28 cellular contexts compared by ENCODE assay signal in genomic region chr17:9907883-9908648, GRCh38. TPM values are rescaled to one million over a fixed set of nuclear protein-coding genes. Genes with fewer than 3 reads are reported as not detected.
A peak's percentile ranks its signal among the peaks of the same experiment; 100 is the strongest.
DNase-seq lines count a peak whose midpoint lies in the region; ATAC-seq and FAIRE-seq lines count a peak whose summit lies in the region.
"Had no signal": no experiment of that assay in that cellular context is flagged by ENCODE, and none has a peak within 500 bp of the region (broad histone marks: within the 10 kb centered on the region; RNA-seq: fewer than 3 reads in every experiment).

No MANE protein-coding gene starts in this region.

- H4K8ac ChIP-seq in mesenchymal stem cell (ENCODE audit: low read length): peak overlapping the region; percentile 7

- no peak for ATAC-seq in GM21423 (IDR thresholded peaks at IDR 0.05; ENCODE audit: unreplicated experiment)
- ATAC-seq: activated CD8-positive, alpha-beta memory T cell treated with anti-CD3 and anti-CD28 coated beads, Interleukin-2, amount 10 ng/mL, durations not matched to agents 7 days and 5 days; HCT116; left lung had no signal

- H2AFZ ChIP-seq in mesenchymal stem cell (ENCODE audit: low read depth, low read length): peak overlapping the region; percentile 18

- H3K36me3 ChIP-seq in mesenchymal stem cell (ENCODE audit: control insufficient read depth in 1 of 2, insufficient read depth in 2 of 2, low read depth in 1 of 2, low read length in 2 of 2): peaks cover 6 to 7% of the 10 kb centered on the region in 2 experiments
- H3K36me3 ChIP-seq: cardiac muscle cell, heart left ventricle, left lung, SJSA1 had no signal

- H3K9me3 ChIP-seq in mesenchymal stem cell (ENCODE audit: control insufficient read depth, low read length): no peaks in the 10 kb centered on the region
- H3K9me3 ChIP-seq: heart left ventricle, left lung, SJSA1 had no signal

- no peak overlapping the region for H3K4me2 ChIP-seq in mesenchymal stem cell (ENCODE audit: low read length, poor library complexity, severe bottlenecking)

- H3K9ac ChIP-seq in mesenchymal stem cell (ENCODE audit: low read length): no peak overlapping the region

- no peaks in the 10 kb centered on the region for H3K27me3 Mint-ChIP-seq in activated CD4-positive, alpha-beta T cell treated with anti-CD3 and anti-CD28 coated beads, Interleukin-2, amount 10 ng/mL, durations not matched to agents 24 days and 14 days
- H3K27me3 Mint-ChIP-seq: activated CD4-positive, alpha-beta T cell treated with anti-CD3 and anti-CD28 coated beads, Interleukin-2, amount 10 ng/mL, durations not matched to agents 7 days and 5 days; activated CD8-positive, alpha-beta memory T cell treated with anti-CD3 and anti-CD28 coated beads, Interleukin-2, amount 10 ng/mL, durations not matched to agents 7 days and 5 days had no signal

- H3K27me3 ChIP-seq in mesenchymal stem cell (ENCODE audit: control insufficient read depth in 1 of 2, insufficient read depth in 1 of 2, low read length in 2 of 2): peaks cover 0 to 9% of the 10 kb centered on the region in 2 experiments
- H3K27me3 ChIP-seq: cardiac muscle cell, heart left ventricle, SJSA1 had no signal

- H2BK120ac ChIP-seq in mesenchymal stem cell (ENCODE audit: low read depth, low read length): no peak overlapping the region

- H3K4me3 ChIP-seq in mesenchymal stem cell (ENCODE audit: insufficient read depth in 1 of 2, low read depth in 1 of 2, low read length in 2 of 2): no peak overlapping the region
- H3K4me3 ChIP-seq: cardiac muscle cell, heart left ventricle, left lung, SJSA1 had no signal

- H3K14ac ChIP-seq in mesenchymal stem cell (ENCODE audit: low read length in 2 of 2): peak overlapping the region in 1 of 2 experiments; percentile 50

- H4K91ac ChIP-seq in mesenchymal stem cell (ENCODE audit: low read length): peak overlapping the region; percentile 45

- H3K18ac ChIP-seq in mesenchymal stem cell (ENCODE audit: low read depth in 1 of 2, low read length in 2 of 2): peak overlapping the region; percentile 25 to 61

- H3K4ac ChIP-seq in mesenchymal stem cell (ENCODE audit: low read depth in 1 of 2, low read length in 2 of 2): peak overlapping the region; percentile 36 to 90

- 37% methylated on average over 11 of the region's 12 CpGs for WGBS in mesenchymal stem cell

- peak overlapping the region; percentile 2 to 94 for H2BK12ac ChIP-seq in mesenchymal stem cell (ENCODE audit: low read length in 2 of 2)

- H3K23ac ChIP-seq in mesenchymal stem cell (ENCODE audit: low read length in 2 of 2): no peak overlapping the region

- DNase-seq in NCI-H82 (lab: John Stamatoyannopoulos, UW) (peak; percentile 53), NCI-H82 treated with DMSO at 0.1 percent for 48 hours (lab: John Stamatoyannopoulos, UW; ENCODE audit: unreplicated experiment) (no peak), T1000 (lab: John Stamatoyannopoulos, UW) (peak; percentile 5), mesenchymal stem cell (peak; percentile 82), smooth muscle cell of the brain vasculature (ENCODE audit: low read depth, low spot score) (peak; percentile 41), HTR-8/SVneo (ENCODE audit: insufficient read length, low spot score) (no peak)
- no peak for DNase-seq in activated CD4-positive, alpha-beta T cell treated with anti-CD3 and anti-CD28 coated beads, Interleukin-2, amount 10 ng/mL, durations not matched to agents 24 days and 14 days
- DNase-seq: activated CD4-positive, alpha-beta T cell treated with anti-CD3 and anti-CD28 coated beads, Interleukin-2, amount 10 ng/mL, durations not matched to agents 7 days and 5 days; activated CD8-positive, alpha-beta memory T cell treated with anti-CD3 and anti-CD28 coated beads, Interleukin-2, amount 10 ng/mL, durations not matched to agents 7 days and 5 days; activated naive CD4-positive, alpha-beta T cell treated with anti-CD3 and anti-CD28 coated beads, Interleukin-2, amount 50 U/mL, for 16 hours; dermis blood vessel endothelial cell; heart left ventricle; KG1; left lung; NCI-H1694; NCI-H226; stimulated activated CD4-positive, alpha-beta T cell treated with anti-CD3 and anti-CD28 coated beads, Interleukin-12 subunit alpha, Interleukin-12 subunit beta, amount 100 ng/mL, for 4 hours; stimulated activated CD4-positive, alpha-beta T cell treated with anti-CD3 and anti-CD28 coated beads, Interleukin-4, amount 100 ng/mL, for 4 hours had no signal

- no peaks in the 10 kb centered on the region for H3K36me3 Mint-ChIP-seq in activated CD4-positive, alpha-beta T cell treated with anti-CD3 and anti-CD28 coated beads, Interleukin-2, amount 10 ng/mL, durations not matched to agents 24 days and 14 days (ENCODE audit: low read depth)
- H3K36me3 Mint-ChIP-seq: activated CD8-positive, alpha-beta memory T cell treated with anti-CD3 and anti-CD28 coated beads, Interleukin-2, amount 10 ng/mL, durations not matched to agents 7 days and 5 days had no signal

- H2BK5ac ChIP-seq in mesenchymal stem cell (ENCODE audit: low read depth, low read length, poor library complexity, severe bottlenecking): no peak overlapping the region

- no peak overlapping the region for H3K27ac Mint-ChIP-seq in activated CD4-positive, alpha-beta T cell treated with anti-CD3 and anti-CD28 coated beads, Interleukin-2, amount 10 ng/mL, durations not matched to agents 24 days and 14 days
- H3K27ac Mint-ChIP-seq: activated CD4-positive, alpha-beta T cell treated with anti-CD3 and anti-CD28 coated beads, Interleukin-2, amount 10 ng/mL, durations not matched to agents 7 days and 5 days; activated CD8-positive, alpha-beta memory T cell treated with anti-CD3 and anti-CD28 coated beads, Interleukin-2, amount 10 ng/mL, durations not matched to agents 7 days and 5 days; activated T-helper 1 cell treated with anti-CD3 and anti-CD28 coated beads, Interleukin-12 subunit alpha, Interleukin-12 subunit beta, Interleukin-2, Interleukin-4 antibody, amounts not matched to agents 30 ng/mL and 10 ng/mL and 1 ng/mL, durations not matched to agents 14 hours and 24 hours and 36 hours; type B pancreatic cell had no signal

- H3K4me1 Mint-ChIP-seq in activated CD4-positive, alpha-beta T cell treated with anti-CD3 and anti-CD28 coated beads, Interleukin-2, amount 10 ng/mL, durations not matched to agents 24 days and 14 days: no peaks in the 10 kb centered on the region
- H3K4me1 Mint-ChIP-seq: activated CD4-positive, alpha-beta T cell treated with anti-CD3 and anti-CD28 coated beads, Interleukin-2, amount 10 ng/mL, durations not matched to agents 7 days and 5 days; activated CD8-positive, alpha-beta memory T cell treated with anti-CD3 and anti-CD28 coated beads, Interleukin-2, amount 10 ng/mL, durations not matched to agents 7 days and 5 days had no signal

- no peaks in the 10 kb centered on the region for H3K9me3 Mint-ChIP-seq in activated CD4-positive, alpha-beta T cell treated with anti-CD3 and anti-CD28 coated beads, Interleukin-2, amount 10 ng/mL, durations not matched to agents 24 days and 14 days
- H3K9me3 Mint-ChIP-seq: activated CD4-positive, alpha-beta T cell treated with anti-CD3 and anti-CD28 coated beads, Interleukin-2, amount 10 ng/mL, durations not matched to agents 7 days and 5 days; activated T-helper 1 cell treated with anti-CD3 and anti-CD28 coated beads, Interleukin-12 subunit alpha, Interleukin-12 subunit beta, Interleukin-2, Interleukin-4 antibody, amounts not matched to agents 30 ng/mL and 10 ng/mL and 1 ng/mL, durations not matched to agents 14 hours and 24 hours and 36 hours; type B pancreatic cell had no signal

- no peak for FAIRE-seq in HTR-8/SVneo (lab: Jason Lieb, UNC)
- FAIRE-seq: D721Med had no signal

- no peak overlapping the region for H3K4me3 Mint-ChIP-seq in activated CD4-positive, alpha-beta T cell treated with anti-CD3 and anti-CD28 coated beads, Interleukin-2, amount 10 ng/mL, durations not matched to agents 24 days and 14 days
- H3K4me3 Mint-ChIP-seq: activated CD4-positive, alpha-beta T cell treated with anti-CD3 and anti-CD28 coated beads, Interleukin-2, amount 10 ng/mL, durations not matched to agents 7 days and 5 days; activated CD8-positive, alpha-beta memory T cell treated with anti-CD3 and anti-CD28 coated beads, Interleukin-2, amount 10 ng/mL, durations not matched to agents 7 days and 5 days; activated T-helper 1 cell treated with anti-CD3 and anti-CD28 coated beads, Interleukin-12 subunit alpha, Interleukin-12 subunit beta, Interleukin-2, Interleukin-4 antibody, amounts not matched to agents 30 ng/mL and 10 ng/mL and 1 ng/mL, durations not matched to agents 14 hours and 24 hours and 36 hours; type B pancreatic cell had no signal

- intact Hi-C loops in activated CD4-positive, alpha-beta T cell treated with anti-CD3 and anti-CD28 coated beads, Interleukin-2, amount 10 ng/mL, durations not matched to agents 24 days and 14 days (cut with micrococcal nuclease): no loop called here

- H3K27ac ChIP-seq in mesenchymal stem cell (ENCODE audit: low read length, poor library complexity, severe bottlenecking): no peak overlapping the region
- H3K27ac ChIP-seq: C4-2B, cardiac muscle cell, heart left ventricle, left lung, SJSA1 had no signal

- H3K4me1 ChIP-seq in mesenchymal stem cell (ENCODE audit: control insufficient read depth, insufficient read depth, low read depth, low read length): peaks cover 14% of the 10 kb centered on the region
- H3K4me1 ChIP-seq: heart left ventricle, left lung had no signal

- no peaks in the 10 kb centered on the region for H3K79me1 ChIP-seq in mesenchymal stem cell (replicated peaks; ENCODE audit: low read length, poor library complexity, severe bottlenecking)

- H2AK5ac ChIP-seq in mesenchymal stem cell (ENCODE audit: low read length, severe bottlenecking): no peak overlapping the region

- no peak overlapping the region for H2BK15ac ChIP-seq in mesenchymal stem cell (ENCODE audit: low read depth, poor library complexity, severe bottlenecking)

RNA-seq across cellular contexts. Expression of gene RCVRN, which starts 3.0 kb away (rescaled TPM):
- 1.4 TPM for polyA plus RNA-seq in mesenchymal stem cell (2013, experiment 1 of 2)
- polyA plus RNA-seq in mesenchymal stem cell (2013, experiment 2 of 2): 1.4 TPM
- not detected in 2 replicates for total RNA-seq in activated CD4-positive, alpha-beta T cell treated with anti-CD3 and anti-CD28 coated beads, Interleukin-2, amount 10 ng/mL, durations not matched to agents 24 days and 14 days
- total RNA-seq: activated CD4-positive, alpha-beta T cell treated with anti-CD3 and anti-CD28 coated beads, Interleukin-2, amount 10 ng/mL, durations not matched to agents 7 days and 5 days; activated CD8-positive, alpha-beta memory T cell treated with anti-CD3 and anti-CD28 coated beads, Interleukin-2, amount 10 ng/mL, durations not matched to agents 7 days and 5 days; activated T-helper 1 cell treated with anti-CD3 and anti-CD28 coated beads, Interleukin-12 subunit alpha, Interleukin-12 subunit beta, Interleukin-2, Interleukin-4 antibody, amounts not matched to agents 30 ng/mL and 10 ng/mL and 1 ng/mL, durations not matched to agents 14 hours and 24 hours and 36 hours; dermis blood vessel endothelial cell; pulmonary artery endothelial cell; T-helper 1 cell treated with Interleukin-12 subunit alpha and Interleukin-12 subunit beta and Interleukin-4 antibody, amounts not matched to agents 30 ng/mL and 1 ng/mL, for 36 hours had no signal
- polyA plus RNA-seq: cardiac muscle cell had no signal

Comparison
In these comparisons a context has a peak if more than half of its experiments do, and no peak if none do; other contexts are left out.
1. DNase-seq: peak in NCI-H82 (single experiment), T1000 (single experiment), mesenchymal stem cell (single experiment) and smooth muscle cell of the brain vasculature (single experiment); none in NCI-H82 treated with DMSO at 0.1 percent for 48 hours (single experiment), HTR-8/SVneo (single experiment) and activated CD4-positive, alpha-beta T cell treated with anti-CD3 and anti-CD28 coated beads, Interleukin-2, amount 10 ng/mL, durations not matched to agents 24 days and 14 days (single experiment).